In the genomic region with DNA sequence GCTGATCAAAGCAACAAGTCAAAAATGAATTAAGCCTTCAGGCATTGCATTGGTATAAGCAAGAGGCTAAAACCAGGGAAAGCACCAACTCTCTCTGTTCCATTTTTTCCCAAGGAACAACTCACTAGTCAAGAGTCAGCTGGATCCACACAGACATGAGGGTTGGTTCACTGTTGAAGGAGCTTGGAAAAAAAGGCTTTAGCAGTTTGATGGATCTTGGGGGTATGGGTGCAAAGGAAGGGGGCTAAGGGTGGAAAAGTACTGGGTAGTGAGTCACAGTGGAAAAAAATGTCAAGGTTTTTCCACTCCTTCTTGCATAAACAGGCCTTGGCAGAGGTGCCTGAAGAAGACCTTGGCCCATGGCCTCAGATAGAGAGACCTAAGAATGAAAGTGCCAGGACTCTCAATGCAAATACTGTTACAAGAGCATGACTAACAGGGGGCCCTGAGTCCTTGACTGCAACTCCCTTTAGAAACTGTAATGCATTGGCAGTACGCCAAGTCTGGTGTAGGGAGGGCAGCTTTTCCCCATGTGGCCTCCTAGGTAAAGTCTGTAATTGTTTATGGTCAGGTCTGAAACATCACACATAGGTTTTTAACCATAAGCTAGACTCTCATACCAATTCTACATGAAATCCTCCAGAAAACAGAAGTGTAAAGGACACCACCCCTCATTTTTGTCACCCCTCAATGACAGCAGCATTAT, we compare ENCODE assay signal across 8 cellular contexts. TPM values are rescaled to one million over a fixed set of nuclear protein-coding genes. Genes with fewer than 3 reads are reported as not detected.
DNase-seq lines count a peak whose midpoint lies in the region; ATAC-seq and TF ChIP-seq lines count a peak whose summit lies in the region.

No MANE protein-coding gene starts in this region.

- no peak overlapping the region for H3K4me3 ChIP-seq in IMR-90 (ENCODE audit: insufficient read depth, low read depth, low read length)
- no peak overlapping the region for H3K4me3 ChIP-seq in colonic mucosa

- no CpG with 5 or more reads among the region's 1 CpG for WGBS in IMR-90 (ENCODE audit: extremely low coverage in 2 of 2, insufficient read length in 1 of 2), 2 experiments

- CTCF ChIA-PET in IMR-90 (lab: Yijun Ruan, JAX), result no interaction called here

- H4K8ac ChIP-seq in IMR-90 (ENCODE audit: low read depth in 2 of 2, low read length in 2 of 2), result no peak overlapping the region

- no peak overlapping the region for H3K4me2 ChIP-seq in IMR-90 (ENCODE audit: low read depth, low read length)

- no peak for TF ChIP-seq POLR2A in IMR-90 (IDR thresholded peaks at IDR 0.05; ENCODE audit: low read depth, low read length)

- BruUV-seq in IMR-90 (replicated peaks; lab: Mats Ljungman, UMichigan), result no TSS peak

- peak; percentile 100 for ATAC-seq in GM18502 (IDR thresholded peaks at IDR 0.05; ENCODE audit: poor library complexity, unreplicated experiment)
- peak; percentile 71 for ATAC-seq in IMR-90 (ENCODE audit: low read depth)

- intact Hi-C loops in IMR-90 (cut with micrococcal nuclease), result no loop called here
- intact Hi-C loops in colonic mucosa (cut with DNase I), result no loop called here

- no peak overlapping the region for H3K23ac ChIP-seq in IMR-90 (ENCODE audit: low read depth, low read length)

- in situ Hi-C loops in IMR-90 (cut with MboI; ENCODE audit: low sequenced_read_pairs), result no loop called here

- no peak overlapping the region for H4K91ac ChIP-seq in IMR-90 (ENCODE audit: insufficient read depth, low read depth, low read length)

- H3K4ac ChIP-seq in IMR-90 (ENCODE audit: low read depth, low read length), result no peak overlapping the region

- no peak overlapping the region for H4K5ac ChIP-seq in IMR-90 (ENCODE audit: low read depth, low read length)

- POLR2A ChIA-PET in IMR-90 (lab: Charles Lee; ENCODE audit: unreplicated experiment), result interaction anchor here (0.7 kb wide), 1 partner anchor 1471 kb away, joined by 3 read pairs; no protein-coding TSS in a partner anchor

- H3K79me1 ChIP-seq in IMR-90 (ENCODE audit: low read depth in 1 of 2, low read length in 2 of 2), result no peaks in the 10 kb centered on the region

- no peak for TF ChIP-seq RAD21 in IMR-90 (IDR thresholded peaks at IDR 0.05; ENCODE audit: low read length)

- H3K27ac ChIP-seq in IMR-90 (ENCODE audit: insufficient read depth, low read length) (no peak overlapping the region), colonic mucosa (no peak overlapping the region)

- H3K4me1 ChIP-seq in IMR-90 (ENCODE audit: control insufficient read depth, insufficient read depth, low read length) (peaks cover 2% of the 10 kb centered on the region; the same call in 1 of the 2 replicates), colonic mucosa (no peaks in the 10 kb centered on the region)

- no peaks in the 10 kb centered on the region for H4K20me1 ChIP-seq in IMR-90 (ENCODE audit: insufficient read depth, low read length)

- H2BK120ac ChIP-seq in IMR-90 (ENCODE audit: low read depth, low read length), result no peak overlapping the region

- H2AFZ ChIP-seq in IMR-90 (replicated peaks; ENCODE audit: low read length, poor library complexity), result no peak overlapping the region

- no peak overlapping the region for H2AK9ac ChIP-seq in IMR-90 (replicated peaks; ENCODE audit: low read depth, low read length, poor library complexity)

- no peak overlapping the region for H3K14ac ChIP-seq in IMR-90 (replicated peaks; ENCODE audit: low read depth, low read length)

- no peak overlapping the region for H2BK15ac ChIP-seq in IMR-90 (ENCODE audit: low read depth, low read length)

- H3K36me3 ChIP-seq in IMR-90 (ENCODE audit: control insufficient read depth, insufficient read depth, low read length), result peaks cover 11% of the 10 kb centered on the region
- no peaks in the 10 kb centered on the region for H3K36me3 ChIP-seq in colonic mucosa

- no peak overlapping the region for H2AK5ac ChIP-seq in IMR-90 (ENCODE audit: low read depth, low read length)

- no peak overlapping the region for H3K18ac ChIP-seq in IMR-90 (ENCODE audit: low read depth, low read length)

- H3K9ac ChIP-seq in IMR-90 (ENCODE audit: low read depth, low read length) (no peak overlapping the region), colonic mucosa (ENCODE audit: low read depth in 2 of 2, low read length in 2 of 2) (no peak overlapping the region)

- TF ChIP-seq CTCF in IMR-90 (conservative IDR thresholded peaks at IDR 0.05; ENCODE audit: low read depth, low read length) (no peak), colonic mucosa (IDR thresholded peaks at IDR 0.05) (no peak)

- H3K27me3 ChIP-seq in IMR-90 (ENCODE audit: control insufficient read depth, insufficient read depth, low read length) (no peaks in the 10 kb centered on the region), colonic mucosa (no peaks in the 10 kb centered on the region)

- no peak overlapping the region for H2BK5ac ChIP-seq in IMR-90 (ENCODE audit: low read depth, low read length, poor library complexity, severe bottlenecking)

- DNase-seq in H4 (ENCODE audit: low spot score) (peak; percentile 72), IMR-90 (peak; percentile 84), SHP77 (lab: John Stamatoyannopoulos, UW) (peak; percentile 74 to 78), colonic mucosa (peak; percentile 42), retina (no peak), occipital lobe (lab: John Stamatoyannopoulos, UW) (no peak)
- peak; percentile 77 for DNase-seq in stimulated activated CD4-positive, alpha-beta T cell treated with anti-CD3 and anti-CD28 coated beads, Interleukin-1b, Interleukin-23, amount 100 ng/mL, for 48 hours

- dilution Hi-C loops in IMR-90 (cut with HindIII; ENCODE audit: low sequenced_read_pairs, unreplicated experiment), result no loop called here

- no peak overlapping the region for H3K56ac ChIP-seq in IMR-90 (ENCODE audit: extremely low read depth, insufficient read depth, low read length)

- H3K9me3 ChIP-seq in IMR-90 (ENCODE audit: control insufficient read depth, insufficient read depth, low read length) (no peaks in the 10 kb centered on the region), colonic mucosa (no peaks in the 10 kb centered on the region)

- H3K9me1 ChIP-seq in IMR-90 (ENCODE audit: insufficient read depth, low read length), result peaks cover 3% of the 10 kb centered on the region; the same call in 1 of the 2 replicates

- no peak overlapping the region for H2BK20ac ChIP-seq in IMR-90 (ENCODE audit: low read depth, low read length)

TF ChIP-seq in IMR-90, 13 proteins besides CTCF, POLR2A, EP300 and RAD21 (continues in another document):
- TF ChIP-seq RCOR1 (IDR thresholded peaks at IDR 0.05; ENCODE audit: insufficient replicate concordance, low read length) (no peak), CHD1 (IDR thresholded peaks at IDR 0.05; ENCODE audit: low read depth, low read length) (no peak), SMC3 (IDR thresholded peaks at IDR 0.05; ENCODE audit: low read depth, low read length) (no peak), MAZ (IDR thresholded peaks at IDR 0.05; ENCODE audit: borderline replicate concordance, low read depth, low read length) (no peak), RFX5 (IDR thresholded peaks at IDR 0.05; ENCODE audit: low read depth, low read length) (no peak), MAFK (IDR thresholded peaks at IDR 0.05; ENCODE audit: low read depth, low read length) (no peak), NFE2L2 (IDR thresholded peaks at IDR 0.05; ENCODE audit: low read depth, low read length) (no peak), BHLHE40 (IDR thresholded peaks at IDR 0.05; ENCODE audit: low read depth, low read length) (no peak)
- TF ChIP-seq, protein P1, sequence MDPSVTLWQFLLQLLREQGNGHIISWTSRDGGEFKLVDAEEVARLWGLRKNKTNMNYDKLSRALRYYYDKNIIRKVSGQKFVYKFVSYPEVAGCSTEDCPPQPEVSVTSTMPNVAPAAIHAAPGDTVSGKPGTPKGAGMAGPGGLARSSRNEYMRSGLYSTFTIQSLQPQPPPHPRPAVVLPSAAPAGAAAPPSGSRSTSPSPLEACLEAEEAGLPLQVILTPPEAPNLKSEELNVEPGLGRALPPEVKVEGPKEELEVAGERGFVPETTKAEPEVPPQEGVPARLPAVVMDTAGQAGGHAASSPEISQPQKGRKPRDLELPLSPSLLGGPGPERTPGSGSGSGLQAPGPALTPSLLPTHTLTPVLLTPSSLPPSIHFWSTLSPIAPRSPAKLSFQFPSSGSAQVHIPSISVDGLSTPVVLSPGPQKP (IDR thresholded peaks at IDR 0.05; ENCODE audit: borderline replicate concordance, low read depth, low read length), result no peak
- TF ChIP-seq, protein P2, sequence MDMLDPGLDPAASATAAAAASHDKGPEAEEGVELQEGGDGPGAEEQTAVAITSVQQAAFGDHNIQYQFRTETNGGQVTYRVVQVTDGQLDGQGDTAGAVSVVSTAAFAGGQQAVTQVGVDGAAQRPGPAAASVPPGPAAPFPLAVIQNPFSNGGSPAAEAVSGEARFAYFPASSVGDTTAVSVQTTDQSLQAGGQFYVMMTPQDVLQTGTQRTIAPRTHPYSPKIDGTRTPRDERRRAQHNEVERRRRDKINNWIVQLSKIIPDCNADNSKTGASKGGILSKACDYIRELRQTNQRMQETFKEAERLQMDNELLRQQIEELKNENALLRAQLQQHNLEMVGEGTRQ (IDR thresholded peaks at IDR 0.05; ENCODE audit: low read depth, low read length), result no peak

RNA-seq across cellular contexts. Expression of gene ACTL7A, which starts 23.7 kb away (rescaled TPM):
- total RNA-seq in H4 (2014; rRNA removed; shearing (Covaris generic)), result not detected in 2 replicates
- total RNA-seq in IMR-90 (2012; rRNA removed), result not detected in 2 replicates
- not detected in 2 replicates for polyA plus RNA-seq in IMR-90 (2012; rRNA removed)
- polyA plus RNA-seq in IMR-90 (2012; cell fraction: cytosol; rRNA removed), result not detected in 2 replicates
- polyA plus RNA-seq in IMR-90 (2012; cell fraction: nucleus; rRNA removed; ENCODE audit: low replicate concordance), result not detected in 2 replicates
- total RNA-seq in colonic mucosa, result not detected
- total RNA-seq in occipital lobe, result not detected

RNA-seq across cellular contexts. Expression of gene ACTL7B, which starts 30.0 kb away (rescaled TPM):
- not detected in 2 replicates for total RNA-seq in H4 (2014; rRNA removed; shearing (Covaris generic))
- total RNA-seq in IMR-90 (2012; rRNA removed), result not detected in 2 replicates
- not detected in 2 replicates for polyA plus RNA-seq in IMR-90 (2012; rRNA removed)
- not detected in 2 replicates for polyA plus RNA-seq in IMR-90 (2012; cell fraction: cytosol; rRNA removed)
- 0.08 and 0.24 TPM in 2 replicates for polyA plus RNA-seq in IMR-90 (2012; cell fraction: nucleus; rRNA removed; ENCODE audit: low replicate concordance)
- not detected for total RNA-seq in colonic mucosa
- not detected for total RNA-seq in occipital lobe

RNA-seq across cellular contexts. Expression of gene ELP1, which starts 48.1 kb away (rescaled TPM):
- total RNA-seq in H4 (2014; rRNA removed; shearing (Covaris generic)), result 18.4 and 19.0 TPM in 2 replicates
- 39.7 and 43.2 TPM in 2 replicates for total RNA-seq in IMR-90 (2012; rRNA removed)
- 15.3 and 20.0 TPM in 2 replicates for polyA plus RNA-seq in IMR-90 (2012; rRNA removed)
- polyA plus RNA-seq in IMR-90 (2012; cell fraction: cytosol; rRNA removed), result 4.1 and 8.9 TPM in 2 replicates
- polyA plus RNA-seq in IMR-90 (2012; cell fraction: nucleus; rRNA removed; ENCODE audit: low replicate concordance), result 12.8 and 56.7 TPM in 2 replicates
- total RNA-seq in colonic mucosa, result 10 to 100 TPM; 11.8 to 21.6 TPM
- 52.7 TPM for total RNA-seq in occipital lobe

RNA-seq across cellular contexts. Expression of gene ABITRAM, which starts 48.4 kb away (rescaled TPM):
- 6.5 and 8.3 TPM in 2 replicates for total RNA-seq in H4 (2014; rRNA removed; shearing (Covaris generic))
- total RNA-seq in IMR-90 (2012; rRNA removed), result 8.6 TPM in 2 replicates
- polyA plus RNA-seq in IMR-90 (2012; rRNA removed), result 8.8 and 10.3 TPM in 2 replicates
- polyA plus RNA-seq in IMR-90 (2012; cell fraction: cytosol; rRNA removed), result 2.4 and 3.0 TPM in 2 replicates
- polyA plus RNA-seq in IMR-90 (2012; cell fraction: nucleus; rRNA removed; ENCODE audit: low replicate concordance), result 1.5 and 12.7 TPM in 2 replicates
- 10 to 100 TPM; 15.3 to 15.7 TPM for total RNA-seq in colonic mucosa
- 8.9 TPM for total RNA-seq in occipital lobe

Comparison
In these comparisons a context has a peak if more than half of its experiments do, and no peak if none do; other contexts are left out.
1. DNase-seq: peak in H4 (single experiment), IMR-90 (single experiment), SHP77 (2 of 2), colonic mucosa (single experiment) and stimulated activated CD4-positive, alpha-beta T cell treated with anti-CD3 and anti-CD28 coated beads, Interleukin-1b, Interleukin-23, amount 100 ng/mL, for 48 hours (single experiment); none in retina (single experiment) and occipital lobe (single experiment).